Comparison of ENCODE assay signal across 8 cellular contexts in the genomic region with DNA sequence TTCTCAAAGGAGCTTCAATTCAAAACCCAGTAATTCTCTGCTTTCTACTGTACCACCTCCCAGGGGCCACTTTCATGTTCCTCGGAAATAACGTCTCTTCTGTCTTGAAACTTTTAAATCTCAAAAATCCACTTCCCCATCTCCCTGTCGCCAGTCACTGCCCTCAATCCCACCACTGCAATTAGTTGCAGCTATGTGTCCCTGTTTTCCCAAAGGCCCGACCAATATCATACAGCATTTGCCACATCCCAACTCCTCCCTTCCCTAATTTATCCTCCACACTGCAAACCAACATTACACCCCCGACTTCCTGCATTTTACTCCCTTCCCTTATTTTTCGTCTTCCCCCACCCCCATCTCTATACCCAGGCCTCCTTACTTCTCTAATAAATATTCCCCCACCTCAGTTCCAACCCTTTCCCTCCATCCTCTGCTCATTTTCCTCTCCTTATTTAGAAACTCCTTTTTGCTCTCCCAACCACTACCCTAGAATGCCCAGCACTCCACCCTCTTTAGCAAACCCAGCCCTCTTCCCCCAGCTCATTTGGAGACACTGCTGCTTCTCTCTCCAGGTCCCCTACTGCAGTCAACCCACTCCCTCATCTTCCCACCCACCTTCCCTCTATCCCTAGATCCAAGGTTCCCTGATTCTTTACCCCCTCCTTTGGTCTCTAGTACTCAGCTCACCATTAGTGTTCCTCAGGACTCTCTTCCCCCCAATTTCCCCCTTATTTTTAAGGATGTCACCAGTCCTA. TPM values are rescaled to one million over a fixed set of nuclear protein-coding genes. Genes with fewer than 3 reads are reported as not detected.
DNase-seq lines count a peak whose midpoint lies in the region; ATAC-seq and TF ChIP-seq lines count a peak whose summit lies in the region.

No MANE protein-coding gene starts in this region.

- H3K79me2 ChIP-seq in ACC112 (ENCODE audit: control insufficient read depth, insufficient read depth, low read length, unreplicated experiment) = peaks cover 57% of the 10 kb centered on the region

- H3K4me1 ChIP-seq in ACC112 (ENCODE audit: control insufficient read depth, insufficient read depth, low read length, unreplicated experiment) (peaks cover 50% of the 10 kb centered on the region), SJCRH30 (peaks cover 23% of the 10 kb centered on the region), lung (ENCODE audit: control insufficient read depth in 2 of 2, insufficient read depth in 2 of 2, low read length in 2 of 2) (peaks cover 4 to 8% of the 10 kb centered on the region in 2 donors), tibial artery (peaks cover 0 to 60% (median 32%) of the 10 kb centered on the region in 4 donors)

- no peaks in the 10 kb centered on the region for H3K27me3 ChIP-seq in ACC112 (ENCODE audit: insufficient read depth, low read length)
- H3K27me3 ChIP-seq in SJCRH30 = no peaks in the 10 kb centered on the region
- no peaks in the 10 kb centered on the region for H3K27me3 ChIP-seq in lung (ENCODE audit: control insufficient read depth, insufficient read depth)
- no peaks in the 10 kb centered on the region for H3K27me3 ChIP-seq in tibial artery

- no peak for TF ChIP-seq CTCF in GM12865 (IDR thresholded peaks at IDR 0.05; ENCODE audit: insufficient read depth, low read depth, low read length, missing control alignments)
- no peak for TF ChIP-seq CTCF in lung (IDR thresholded peaks at IDR 0.05; ENCODE audit: control extremely low read depth, extremely low read depth)
- no peak for TF ChIP-seq CTCF in tibial artery (IDR thresholded peaks at IDR 0.05)

- peak; percentile 22 for DNase-seq in GM12865 (ENCODE audit: low read depth)
- DNase-seq in SJCRH30 = peak; percentile 35 to 56
- DNase-seq in ecto neural progenitor cell (ENCODE audit: low spot score) = peak; percentile 50
- no peak for DNase-seq in lung (ENCODE audit: low spot score)
- DNase-seq in tibial artery = peak; percentile 73 to 80
- DNase-seq in NCI-H128 (lab: John Stamatoyannopoulos, UW; ENCODE audit: unreplicated experiment) = no peak
- no peak for DNase-seq in NCI-H1694 (lab: John Stamatoyannopoulos, UW)

- no peaks in the 10 kb centered on the region for H3K9me3 ChIP-seq in SJCRH30 (replicated peaks)
- no peaks in the 10 kb centered on the region for H3K9me3 ChIP-seq in lung (ENCODE audit: control insufficient read depth in 2 of 2, insufficient read depth in 1 of 2, low read length in 1 of 2)
- no peaks in the 10 kb centered on the region for H3K9me3 ChIP-seq in tibial artery

- intact Hi-C loops in tibial artery (cut with DNase I; ENCODE audit: low total_unique reads) = no loop called here

- H3K27ac ChIP-seq in ACC112 (ENCODE audit: low read depth, low read length) (peak overlapping the region; percentile 48), SJCRH30 (peak overlapping the region; percentile 82), lung (ENCODE audit: low read depth in 1 of 2, low read length in 1 of 2) (peak overlapping the region; percentile 93 to 94), tibial artery (peak overlapping the region; percentile 98 to 100)

- no peak for ATAC-seq in lung (ENCODE audit: insufficient read depth, low FRiP score)

- H2AFZ ChIP-seq in ACC112 (ENCODE audit: low read length, unreplicated experiment) = no peak overlapping the region

- 2 to 4% methylated on average over 6 of the region's 6 CpGs for WGBS in lung, 2 donors

- no peaks in the 10 kb centered on the region for H3K36me3 ChIP-seq in ACC112 (ENCODE audit: insufficient read depth, low read length)
- no peaks in the 10 kb centered on the region for H3K36me3 ChIP-seq in SJCRH30
- H3K36me3 ChIP-seq in lung (ENCODE audit: control insufficient read depth in 2 of 2, insufficient read depth in 2 of 2, low read length in 2 of 2) = no peaks in the 10 kb centered on the region
- H3K36me3 ChIP-seq in tibial artery = no peaks in the 10 kb centered on the region

- H3K4me3 ChIP-seq in ACC112 (ENCODE audit: low read depth, low read length) (peak overlapping the region; percentile 88), GM12865 (ENCODE audit: low read depth, low read length) (peak overlapping the region; percentile 74), SJCRH30 (peak overlapping the region; percentile 89), lung (peak overlapping the region; percentile 99), tibial artery (peak overlapping the region; percentile 92 to 98)

RNA-seq across cellular contexts. Expression of gene NPTN, which starts 1.1 kb away (rescaled TPM):
- 90.4 and 92.5 TPM in 2 replicates for total RNA-seq in SJCRH30 (2014; rRNA removed; shearing (Covaris generic))
- total RNA-seq in lung = 100 to 1,000 TPM; 121 to 123 TPM
- polyA plus RNA-seq in lung = 100 to 1,000 TPM in 1 of 2 donors, 10 to 100 TPM in 1; 34.1 to 148 TPM

RNA-seq across cellular contexts. Expression of gene CD276, which starts 52.1 kb away (rescaled TPM):
- total RNA-seq in SJCRH30 (2014; rRNA removed; shearing (Covaris generic)) = 87.3 and 92.9 TPM in 2 replicates
- 10 to 100 TPM; 39.5 to 71.1 TPM for total RNA-seq in lung
- 10 to 100 TPM; 33.8 to 34.7 TPM for polyA plus RNA-seq in lung

Comparison
In these comparisons a context has a peak if more than half of its experiments do, and no peak if none do; other contexts are left out.
1. H3K27ac ChIP-seq: peak in every context shown above with its lines; median percentile 99 in tibial artery; 94 in lung; 82 in SJCRH30; 48 in ACC112.
2. DNase-seq: peak in GM12865 (single experiment), SJCRH30 (2 of 2), ecto neural progenitor cell (single experiment) and tibial artery (2 of 2); none in lung (single experiment), NCI-H128 (single experiment) and NCI-H1694 (single experiment).
3. Peak in every context shown above with its lines, with median percentiles within 50 percentile points of each other: H3K4me3 ChIP-seq.